In the genomic region with DNA sequence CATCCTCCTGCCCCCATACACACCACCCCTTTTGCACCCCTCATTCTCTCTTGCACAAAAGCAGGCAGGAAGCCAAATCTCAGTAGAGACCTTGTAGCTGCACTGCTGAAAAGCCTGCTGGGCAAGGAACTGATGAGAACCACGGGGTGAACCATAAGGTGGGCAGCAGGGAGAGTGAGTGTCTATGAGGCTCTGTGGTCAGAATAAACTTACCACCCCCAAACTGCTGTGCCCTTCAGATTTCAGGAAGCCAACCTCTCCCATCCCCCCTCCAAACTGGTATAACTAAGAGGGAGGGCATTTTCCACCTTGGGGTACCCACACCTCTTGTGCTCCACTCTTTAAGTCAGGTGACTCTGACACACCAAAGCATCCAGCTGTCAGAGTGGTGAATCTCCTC, we compare ENCODE assay signal across 30 cellular contexts.
"Had no signal": no experiment of that assay in that cellular context is flagged by ENCODE, and none has a peak within 500 bp of the region (broad histone marks: within the 10 kb centered on the region; RNA-seq: fewer than 3 reads in every experiment).

No MANE protein-coding gene starts in this region.

- H3K27me3 ChIP-seq: adrenal gland, ascending aorta, body of pancreas, brain microvascular endothelial cell, breast epithelium, cardiac muscle cell had no signal

- H3K4me3 ChIP-seq: adrenal gland, ascending aorta, body of pancreas, breast epithelium, cardiac muscle cell had no signal

- ATAC-seq: activated naive CD4-positive, alpha-beta T cell treated with anti-CD3 and anti-CD28 coated beads, Interleukin-2, amount 50 U/mL, for 72 hours; activated naive CD8-positive, alpha-beta T cell treated with anti-CD3 and anti-CD28 coated beads, Interleukin-2, amount 50 U/mL, for 24 hours; activated T-cell treated with anti-CD3 and anti-CD28 coated beads, Interleukin-2, amount 50 U/mL, for 4 hours; activated T-cell treated with anti-CD3 and anti-CD28 coated beads, Interleukin-2, amount 50 U/mL, for 72 hours; activated T-helper 17 cell treated with anti-CD3 and anti-CD28 coated beads, Interleukin-2, amount 50 U/mL, for 72 hours; body of pancreas had no signal

- DNase-seq: activated effector memory CD4-positive, alpha-beta T cell treated with anti-CD3 and anti-CD28 coated beads, Interleukin-2, amount 50 U/mL, for 16 hours; activated effector memory CD4-positive, alpha-beta T cell treated with Interleukin-2 at 50 U/mL for 16 hours; activated gamma-delta T cell; activated gamma-delta T cell treated with Interleukin-2 at 50 U/mL for 16 hours; activated naive CD4-positive, alpha-beta T cell; activated naive CD4-positive, alpha-beta T cell treated with anti-CD3 and anti-CD28 coated beads for 36 hours; activated naive CD4-positive, alpha-beta T cell treated with anti-CD3 and anti-CD28 coated beads, Interleukin-2, amount 10 ng/mL, durations not matched to agents 7 days and 5 days; activated naive CD4-positive, alpha-beta T cell treated with anti-CD3 and anti-CD28 coated beads, Interleukin-2, amount 50 U/mL, for 16 hours; activated naive CD4-positive, alpha-beta T cell treated with Interleukin-2 at 50 U/mL for 16 hours; activated naive CD8-positive, alpha-beta T cell treated with anti-CD3 and anti-CD28 coated beads for 36 hours; activated naive CD8-positive, alpha-beta T cell treated with anti-CD3 and anti-CD28 coated beads, Interleukin-2, amount 10 ng/mL, durations not matched to agents 7 days and 5 days; activated naive CD8-positive, alpha-beta T cell treated with anti-CD3 and anti-CD28 coated beads, Interleukin-2, amount 50 U/mL, for 24 hours; activated T-cell treated with anti-CD3 and anti-CD28 coated beads, Interleukin-2, amount 50 U/mL, for 4 hours; activated T-cell treated with anti-CD3 and anti-CD28 coated beads, Interleukin-2, amount 50 U/mL, for 48 hours; activated T-cell treated with anti-CD3 and anti-CD28 coated beads, Interleukin-2, amount 50 U/mL, for 72 hours; adrenal gland; amniotic stem cell; amygdala; anterior cingulate cortex; aorta; body of pancreas; brain microvascular endothelial cell; caudate nucleus; central memory CD4-positive, alpha-beta T cell; cerebellar nuclear complex had no signal

- H3K27ac ChIP-seq: adrenal gland, ascending aorta, body of pancreas, brain microvascular endothelial cell, breast epithelium, cardiac muscle cell had no signal

- H3K36me3 ChIP-seq: adrenal gland, ascending aorta, brain microvascular endothelial cell, breast epithelium, cardiac muscle cell had no signal

- H3K4me1 ChIP-seq: ascending aorta, body of pancreas, breast epithelium had no signal

- H3K9me3 ChIP-seq: adrenal gland, ascending aorta, body of pancreas, breast epithelium had no signal
